19 cellular contexts compared by ENCODE assay signal in genomic region chr14:95477411-95478089, GRCh38. TPM values are rescaled to one million over a fixed set of nuclear protein-coding genes. Genes with fewer than 3 reads are reported as not detected.
DNase-seq lines count a peak whose midpoint lies in the region; ATAC-seq and TF ChIP-seq lines count a peak whose summit lies in the region.
"Had no signal": no experiment of that assay in that cellular context is flagged by ENCODE, and none has a peak within 500 bp of the region (broad histone marks: within the 10 kb centered on the region; RNA-seq: fewer than 3 reads in every experiment).

No MANE protein-coding gene starts in this region.

- peaks cover 0 to 1% of the 10 kb centered on the region in 2 donors for H3K27me3 Mint-ChIP-seq in CD8-positive, alpha-beta memory T cell
- H3K27me3 Mint-ChIP-seq in naive thymus-derived CD4-positive, alpha-beta T cell = no peaks in the 10 kb centered on the region

- no peak overlapping the region for H3K9ac ChIP-seq in Karpas-422 (ENCODE audit: low read length)

- H3K9me3 ChIP-seq in CD8-positive, alpha-beta memory T cell (ENCODE audit: low read length) = no peaks in the 10 kb centered on the region
- H3K9me3 ChIP-seq in naive thymus-derived CD4-positive, alpha-beta T cell (ENCODE audit: control insufficient read depth in 2 of 3, low read length in 3 of 3) = no peaks in the 10 kb centered on the region
- no peaks in the 10 kb centered on the region for H3K9me3 ChIP-seq in Karpas-422 (ENCODE audit: low read length)
- H3K9me3 ChIP-seq: esophagus muscularis mucosa, upper lobe of right lung had no signal

- no peaks in the 10 kb centered on the region for H3K9me2 ChIP-seq in Karpas-422 (replicated peaks; ENCODE audit: insufficient read depth, low read length)

- no peak overlapping the region for H3K4me3 Mint-ChIP-seq in CD8-positive, alpha-beta memory T cell
- no peak overlapping the region for H3K4me3 Mint-ChIP-seq in naive thymus-derived CD4-positive, alpha-beta T cell

- no peak overlapping the region for H2AFZ ChIP-seq in Karpas-422 (ENCODE audit: low read length)

- H3K27ac Mint-ChIP-seq in CD8-positive, alpha-beta memory T cell = peak overlapping the region in 5 of 8 donors; percentile 7 to 82 (median 40)
- peak overlapping the region in 8 of 9 donors; percentile 37 to 87 (median 61) for H3K27ac Mint-ChIP-seq in naive thymus-derived CD4-positive, alpha-beta T cell

- CTCF ChIA-PET in CD8-positive, alpha-beta memory T cell (lab: Charles Lee) = interaction anchor here (1.1 kb wide), 1 partner anchor 49 kb away, joined by 3 read pairs; no protein-coding TSS in a partner anchor
- CTCF ChIA-PET in naive thymus-derived CD4-positive, alpha-beta T cell (lab: Charles Lee) = no interaction called here

- TF ChIP-seq CTCF in VCaP (conservative IDR thresholded peaks at IDR 0.05) = no peak

- H3K4me1 ChIP-seq in CD8-positive, alpha-beta memory T cell (ENCODE audit: insufficient read depth, low read length) = peaks cover 17% of the 10 kb centered on the region
- H3K4me1 ChIP-seq in naive thymus-derived CD4-positive, alpha-beta T cell (ENCODE audit: control insufficient read depth in 2 of 2, insufficient read depth in 2 of 2, low read length in 2 of 2) = peaks cover 11 to 19% of the 10 kb centered on the region in 2 donors
- no peaks in the 10 kb centered on the region for H3K4me1 ChIP-seq in Karpas-422 (ENCODE audit: low read length)
- H3K4me1 ChIP-seq: upper lobe of right lung had no signal

- no peak overlapping the region for H3K27ac ChIP-seq in CD8-positive, alpha-beta memory T cell (ENCODE audit: low read depth, low read length)
- peak overlapping the region; percentile 72 for H3K27ac ChIP-seq in VCaP
- H3K27ac ChIP-seq in naive thymus-derived CD4-positive, alpha-beta T cell (ENCODE audit: low read depth, low read length) = peak overlapping the region; percentile 22
- H3K27ac ChIP-seq in Karpas-422 (ENCODE audit: low read length) = no peak overlapping the region
- H3K27ac ChIP-seq: C4-2B, esophagus muscularis mucosa, upper lobe of right lung had no signal

- ATAC-seq in naive thymus-derived CD4-positive, alpha-beta T cell = no peak
- ATAC-seq: HCT116, Panc1, upper lobe of right lung had no signal

- peaks cover 34 to 44% (median 36%) of the 10 kb centered on the region in 3 donors for H3K4me1 Mint-ChIP-seq in CD8-positive, alpha-beta memory T cell
- H3K4me1 Mint-ChIP-seq in naive thymus-derived CD4-positive, alpha-beta T cell = peaks cover 32 to 72% (median 45%) of the 10 kb centered on the region in 7 donors

- DNase-seq in NCI-H748 (lab: John Stamatoyannopoulos, UW; ENCODE audit: unreplicated experiment) (peak; percentile 50), NCI-H748 treated with DMSO at 0.1 percent for 48 hours (lab: John Stamatoyannopoulos, UW) (no peak), dermis blood vessel endothelial cell (no peak), Karpas-422 (no peak), NCI-H510A (lab: John Stamatoyannopoulos, UW) (no peak)
- DNase-seq in CD8-positive, alpha-beta memory T cell = no peak
- DNase-seq in naive thymus-derived CD4-positive, alpha-beta T cell = no peak
- DNase-seq: activated CD8-positive, alpha-beta memory T cell treated with anti-CD3 and anti-CD28 coated beads for 24 hours; activated gamma-delta T cell treated with Interleukin-2 at 50 U/mL for 16 hours; hippocampal formation; NCI-H187; NCI-H526 treated with DMSO at 0.1 percent for 48 hours; small intestine; upper lobe of right lung had no signal

- no peak overlapping the region for H3K4me3 ChIP-seq in CD8-positive, alpha-beta memory T cell (ENCODE audit: low read length)
- no peak overlapping the region for H3K4me3 ChIP-seq in naive thymus-derived CD4-positive, alpha-beta T cell (ENCODE audit: low read length)
- H3K4me3 ChIP-seq in Karpas-422 (ENCODE audit: low read length) = no peak overlapping the region
- H3K4me3 ChIP-seq: esophagus muscularis mucosa, upper lobe of right lung had no signal

- no peak overlapping the region for H3K4me2 ChIP-seq in Karpas-422 (ENCODE audit: low read depth, low read length, poor library complexity, severe bottlenecking)

- H4K20me1 ChIP-seq in Karpas-422 (ENCODE audit: insufficient read depth, low read depth, low read length) = no peaks in the 10 kb centered on the region

- no peaks in the 10 kb centered on the region for H3K79me2 ChIP-seq in Karpas-422 (ENCODE audit: low read length)

- H3K9me3 Mint-ChIP-seq in CD8-positive, alpha-beta memory T cell = no peaks in the 10 kb centered on the region
- no peaks in the 10 kb centered on the region for H3K9me3 Mint-ChIP-seq in naive thymus-derived CD4-positive, alpha-beta T cell

- H3K36me3 Mint-ChIP-seq in CD8-positive, alpha-beta memory T cell = peaks cover 8 to 46% (median 10%) of the 10 kb centered on the region in 3 donors
- H3K36me3 Mint-ChIP-seq in naive thymus-derived CD4-positive, alpha-beta T cell = peaks cover 7 to 55% (median 27%) of the 10 kb centered on the region in 5 donors

- POLR2A ChIA-PET in CD8-positive, alpha-beta memory T cell (lab: Charles Lee) = no interaction called here
- POLR2A ChIA-PET in naive thymus-derived CD4-positive, alpha-beta T cell (lab: Charles Lee) = interaction anchor here (3.3 kb wide), 1 partner anchor 15 kb away, joined by 14 read pairs; no protein-coding TSS in a partner anchor

- H3K27me3 ChIP-seq in CD8-positive, alpha-beta memory T cell (ENCODE audit: insufficient read depth, low read length, poor library complexity, severe bottlenecking) = no peaks in the 10 kb centered on the region
- H3K27me3 ChIP-seq in naive thymus-derived CD4-positive, alpha-beta T cell (ENCODE audit: control insufficient read depth in 2 of 2, insufficient read depth in 2 of 2, low read length in 2 of 2) = no peaks in the 10 kb centered on the region
- no peaks in the 10 kb centered on the region for H3K27me3 ChIP-seq in Karpas-422 (ENCODE audit: low read length)
- H3K27me3 ChIP-seq: upper lobe of right lung had no signal

- intact Hi-C loops in naive thymus-derived CD4-positive, alpha-beta T cell (cut with micrococcal nuclease) = no loop called here

- H3K36me3 ChIP-seq in CD8-positive, alpha-beta memory T cell (ENCODE audit: insufficient read depth, low read length) = peaks cover 13% of the 10 kb centered on the region
- H3K36me3 ChIP-seq in naive thymus-derived CD4-positive, alpha-beta T cell (ENCODE audit: control insufficient read depth in 2 of 3, insufficient read depth in 3 of 3, low read length in 3 of 3) = peaks cover 0 to 40% (median 0%) of the 10 kb centered on the region in 3 experiments
- H3K36me3 ChIP-seq in Karpas-422 (ENCODE audit: insufficient read depth, low read length) = no peaks in the 10 kb centered on the region

RNA-seq across cellular contexts. Expression of gene SYNE3, which starts 38.9 kb away (rescaled TPM):
- total RNA-seq in CD8-positive, alpha-beta memory T cell = 10 to 100 TPM; 37.6 to 39.7 TPM
- polyA plus RNA-seq in CD8-positive, alpha-beta memory T cell = 4.3 TPM
- total RNA-seq in naive thymus-derived CD4-positive, alpha-beta T cell = 10 to 100 TPM; 46.7 to 83.9 (median 52.5) TPM
- 1 to 10 TPM; 6.8 to 7.0 TPM for polyA plus RNA-seq in naive thymus-derived CD4-positive, alpha-beta T cell
- total RNA-seq in dermis blood vessel endothelial cell = 15.5 and 33.6 TPM in 2 replicates
- 1.8 and 3.3 TPM in 2 replicates for total RNA-seq in Karpas-422 (2014; rRNA removed; shearing (Covaris generic); ENCODE audit: low replicate concordance)

RNA-seq across cellular contexts. Expression of gene GLRX5, which starts 57.3 kb away (rescaled TPM):
- 10 to 100 TPM; 52.9 to 54.6 TPM for total RNA-seq in CD8-positive, alpha-beta memory T cell
- 72.9 TPM for polyA plus RNA-seq in CD8-positive, alpha-beta memory T cell
- 10 to 100 TPM; 12.3 to 31.6 (median 19.8) TPM for total RNA-seq in naive thymus-derived CD4-positive, alpha-beta T cell
- polyA plus RNA-seq in naive thymus-derived CD4-positive, alpha-beta T cell = 10 to 100 TPM; 55.2 to 56.9 TPM
- 50.2 and 56.9 TPM in 2 replicates for total RNA-seq in dermis blood vessel endothelial cell
- total RNA-seq in Karpas-422 (2014; rRNA removed; shearing (Covaris generic); ENCODE audit: low replicate concordance) = 69.7 and 74.6 TPM in 2 replicates

Comparison
In these comparisons a context has a peak if more than half of its experiments do, and no peak if none do; other contexts are left out.
1. H3K27ac ChIP-seq: peak in VCaP (single experiment) and naive thymus-derived CD4-positive, alpha-beta T cell (single experiment); none in CD8-positive, alpha-beta memory T cell (single experiment) and Karpas-422 (single experiment).